19 cellular contexts compared by ENCODE assay signal in the genomic region with DNA sequence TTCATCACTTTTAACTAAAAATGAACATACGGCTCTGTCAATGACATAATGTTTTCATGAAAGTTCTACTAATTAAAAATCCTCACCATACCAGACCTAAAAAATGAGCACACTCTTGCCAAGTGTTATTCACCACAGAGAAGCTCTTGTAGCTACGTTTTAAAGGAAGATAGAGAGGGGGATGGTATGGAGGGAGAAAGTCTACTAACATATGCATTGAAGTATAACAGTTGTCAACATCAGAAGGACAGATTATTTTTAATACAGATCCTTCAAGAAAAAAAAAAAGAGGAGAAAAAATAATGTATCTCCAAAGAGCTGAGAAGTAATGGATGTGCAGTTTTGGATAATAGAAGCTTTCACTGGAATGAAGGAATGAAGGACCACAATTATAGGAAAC. TPM values are rescaled to one million over a fixed set of nuclear protein-coding genes. Genes with fewer than 3 reads are reported as not detected.
A peak's percentile ranks its signal among the peaks of the same experiment; 100 is the strongest.
DNase-seq lines count a peak whose midpoint lies in the region; FAIRE-seq and TF ChIP-seq lines count a peak whose summit lies in the region.
"Had no signal": no experiment of that assay in that cellular context is flagged by ENCODE, and none has a peak within 500 bp of the region (broad histone marks: within the 10 kb centered on the region; RNA-seq: fewer than 3 reads in every experiment).

No MANE protein-coding gene starts in this region.

- no peaks in the 10 kb centered on the region for H3K79me2 ChIP-seq in astrocyte (ENCODE audit: insufficient read depth, low read length)
- H3K79me2 ChIP-seq in neural cell (replicated peaks; ENCODE audit: insufficient read depth, low read length) = peaks cover 54% of the 10 kb centered on the region

- no peak overlapping the region for H3K27ac ChIP-seq in astrocyte (ENCODE audit: low read depth, low read length)
- no peak overlapping the region for H3K27ac ChIP-seq in neural cell (ENCODE audit: low read length)
- peak overlapping the region; percentile 25 for H3K27ac ChIP-seq in temporal lobe (ENCODE audit: low read depth, low read length)

- no peaks in the 10 kb centered on the region for H3K9me2 ChIP-seq in neural cell (ENCODE audit: insufficient read depth, low read length)

- H4K20me1 ChIP-seq in astrocyte (ENCODE audit: insufficient read depth, low read length) (no peaks in the 10 kb centered on the region), neural cell (ENCODE audit: insufficient read depth) (no peaks in the 10 kb centered on the region)

- peak overlapping the region; percentile 95 for H3K4me2 ChIP-seq in astrocyte (ENCODE audit: low read length)
- H3K4me2 ChIP-seq in neural cell (ENCODE audit: low read length) = peak overlapping the region; percentile 76

- no peak for TF ChIP-seq RAD21 in neural cell (conservative IDR thresholded peaks at IDR 0.05)

- no peak for TF ChIP-seq CTCF in astrocyte (IDR thresholded peaks at IDR 0.05; ENCODE audit: insufficient read depth, low read depth, low read length)
- TF ChIP-seq CTCF in endothelial cell (IDR thresholded peaks at IDR 0.05; ENCODE audit: unreplicated experiment) = no peak
- TF ChIP-seq CTCF in neural cell (IDR thresholded peaks at IDR 0.05; ENCODE audit: poor library complexity, severe bottlenecking) = no peak

- H3K4me1 ChIP-seq in astrocyte (ENCODE audit: insufficient read depth, low read length) = peaks cover 3% of the 10 kb centered on the region

- FAIRE-seq in astrocyte (lab: Jason Lieb, UNC) = no peak

- H3K36me3 ChIP-seq in astrocyte (ENCODE audit: insufficient read depth, low read length) (no peaks in the 10 kb centered on the region), neural cell (ENCODE audit: insufficient read depth, low read length) (no peaks in the 10 kb centered on the region)

- H3K9ac ChIP-seq in astrocyte (ENCODE audit: low read length) = no peak overlapping the region
- H3K9ac ChIP-seq in neural cell (ENCODE audit: low read length) = peak overlapping the region; percentile 59

- no peaks in the 10 kb centered on the region for H3F3A ChIP-seq in neural cell (ENCODE audit: insufficient read depth, low read length, poor library complexity, severe bottlenecking)

- H3K9me3 ChIP-seq in astrocyte (ENCODE audit: insufficient read depth, low read depth, low read length) = no peaks in the 10 kb centered on the region
- no peaks in the 10 kb centered on the region for H3K9me3 ChIP-seq in neural cell (ENCODE audit: low read length)

- peak overlapping the region; percentile 71 for H3K4me3 ChIP-seq in astrocyte (ENCODE audit: insufficient read depth, low read depth, low read length)
- H3K4me3 ChIP-seq in neural cell (ENCODE audit: low read length) = peak overlapping the region; percentile 65

- H3K9me3 Mint-ChIP-seq in astrocyte (ENCODE audit: unreplicated experiment) (no peaks in the 10 kb centered on the region), endothelial cell (ENCODE audit: unreplicated experiment) (no peaks in the 10 kb centered on the region)
- H3K9me3 Mint-ChIP-seq: CD14-positive monocyte, H9 had no signal

- H3K4me3 Mint-ChIP-seq in astrocyte (ENCODE audit: unreplicated experiment) (peak overlapping the region; percentile 93), endothelial cell (ENCODE audit: unreplicated experiment) (peak overlapping the region; percentile 76)
- H3K4me3 Mint-ChIP-seq: CD14-positive monocyte had no signal

- H3K4me1 Mint-ChIP-seq in astrocyte (ENCODE audit: low read depth, unreplicated experiment) = peaks cover 10% of the 10 kb centered on the region
- H3K4me1 Mint-ChIP-seq in endothelial cell (ENCODE audit: unreplicated experiment) = peaks cover 20% of the 10 kb centered on the region
- H3K4me1 Mint-ChIP-seq: CD14-positive monocyte had no signal

- H3K27me3 Mint-ChIP-seq in astrocyte (ENCODE audit: low read depth, unreplicated experiment) (no peaks in the 10 kb centered on the region), endothelial cell (ENCODE audit: unreplicated experiment) (no peaks in the 10 kb centered on the region)

- H3K27ac Mint-ChIP-seq in astrocyte (ENCODE audit: unreplicated experiment) (no peak overlapping the region), endothelial cell (ENCODE audit: unreplicated experiment) (no peak overlapping the region)
- H3K27ac Mint-ChIP-seq: CD14-positive monocyte, H9 had no signal

- H3K27me3 ChIP-seq in astrocyte (ENCODE audit: insufficient read depth, low read length) = no peaks in the 10 kb centered on the region
- no peaks in the 10 kb centered on the region for H3K27me3 ChIP-seq in neural cell (ENCODE audit: insufficient read depth, low read depth, low read length)

- H2AFZ ChIP-seq in astrocyte (ENCODE audit: low read depth, low read length) (no peak overlapping the region), neural cell (ENCODE audit: low read depth, low read length) (no peak overlapping the region)

- TF ChIP-seq EP300 in neural cell (conservative IDR thresholded peaks at IDR 0.05; ENCODE audit: poor library complexity, severe bottlenecking) = no peak

- H3K36me3 Mint-ChIP-seq in astrocyte (ENCODE audit: low read depth, unreplicated experiment) (no peaks in the 10 kb centered on the region), endothelial cell (ENCODE audit: low read depth, unreplicated experiment) (no peaks in the 10 kb centered on the region)
- H3K36me3 Mint-ChIP-seq: CD14-positive monocyte had no signal

- no peak for DNase-seq in astrocyte (ENCODE audit: low read depth)
- no peak for DNase-seq in endothelial cell (ENCODE audit: low spot score)
- DNase-seq in NCI-H748 treated with DMSO at 0.1 percent for 48 hours (lab: John Stamatoyannopoulos, UW) = no peak
- DNase-seq in CD1c-positive myeloid dendritic cell (ENCODE audit: extremely low spot score) = no peak
- DNase-seq in GF-D8 (lab: John Stamatoyannopoulos, UW) = no peak
- no peak for DNase-seq in GOT3 (lab: John Stamatoyannopoulos, UW)
- DNase-seq: ACHN, DND-41, H9, MM.1S, NCI-H1092 treated with DMSO at 0.1 percent for 48 hours, NCI-H2081 treated with DMSO at 0.1 percent for 48 hours, NCI-H446 treated with DMSO at 0.1 percent for 48 hours, NCI-H69 had no signal

TF ChIP-seq in neural cell, 6 proteins besides CTCF, POLR2A, EP300 and RAD21:
- TF ChIP-seq MXI1 (conservative IDR thresholded peaks at IDR 0.05; ENCODE audit: poor library complexity, severe bottlenecking) (no peak), POLR2AphosphoS5 (IDR thresholded peaks at IDR 0.05) (no peak), TAF1 (IDR thresholded peaks at IDR 0.05; ENCODE audit: low read depth) (no peak), EZH2 (IDR thresholded peaks at IDR 0.05; ENCODE audit: borderline replicate concordance, insufficient read depth, low read length, poor library complexity, severe bottlenecking) (no peak), SMC3 (conservative IDR thresholded peaks at IDR 0.05; ENCODE audit: poor library complexity) (no peak)
- TF ChIP-seq, protein P1, sequence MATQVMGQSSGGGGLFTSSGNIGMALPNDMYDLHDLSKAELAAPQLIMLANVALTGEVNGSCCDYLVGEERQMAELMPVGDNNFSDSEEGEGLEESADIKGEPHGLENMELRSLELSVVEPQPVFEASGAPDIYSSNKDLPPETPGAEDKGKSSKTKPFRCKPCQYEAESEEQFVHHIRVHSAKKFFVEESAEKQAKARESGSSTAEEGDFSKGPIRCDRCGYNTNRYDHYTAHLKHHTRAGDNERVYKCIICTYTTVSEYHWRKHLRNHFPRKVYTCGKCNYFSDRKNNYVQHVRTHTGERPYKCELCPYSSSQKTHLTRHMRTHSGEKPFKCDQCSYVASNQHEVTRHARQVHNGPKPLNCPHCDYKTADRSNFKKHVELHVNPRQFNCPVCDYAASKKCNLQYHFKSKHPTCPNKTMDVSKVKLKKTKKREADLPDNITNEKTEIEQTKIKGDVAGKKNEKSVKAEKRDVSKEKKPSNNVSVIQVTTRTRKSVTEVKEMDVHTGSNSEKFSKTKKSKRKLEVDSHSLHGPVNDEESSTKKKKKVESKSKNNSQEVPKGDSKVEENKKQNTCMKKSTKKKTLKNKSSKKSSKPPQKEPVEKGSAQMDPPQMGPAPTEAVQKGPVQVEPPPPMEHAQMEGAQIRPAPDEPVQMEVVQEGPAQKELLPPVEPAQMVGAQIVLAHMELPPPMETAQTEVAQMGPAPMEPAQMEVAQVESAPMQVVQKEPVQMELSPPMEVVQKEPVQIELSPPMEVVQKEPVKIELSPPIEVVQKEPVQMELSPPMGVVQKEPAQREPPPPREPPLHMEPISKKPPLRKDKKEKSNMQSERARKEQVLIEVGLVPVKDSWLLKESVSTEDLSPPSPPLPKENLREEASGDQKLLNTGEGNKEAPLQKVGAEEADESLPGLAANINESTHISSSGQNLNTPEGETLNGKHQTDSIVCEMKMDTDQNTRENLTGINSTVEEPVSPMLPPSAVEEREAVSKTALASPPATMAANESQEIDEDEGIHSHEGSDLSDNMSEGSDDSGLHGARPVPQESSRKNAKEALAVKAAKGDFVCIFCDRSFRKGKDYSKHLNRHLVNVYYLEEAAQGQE (IDR thresholded peaks at IDR 0.05; ENCODE audit: borderline replicate concordance) = no peak

RNA-seq across cellular contexts. Expression of a gene that starts 1.5 kb away (rescaled TPM):
- total RNA-seq in astrocyte (6.4 and 6.9 TPM in 2 replicates), endothelial cell (ENCODE audit: unreplicated experiment) (15.8 TPM), temporal lobe (53.4 TPM)
- polyA plus RNA-seq in neural cell = 5.3 and 7.6 TPM in 2 replicates
- 16.3 and 17.6 TPM in 2 replicates for polyA minus RNA-seq in neural cell
- total RNA-seq: G401, LHCN-M2 had no signal
- polyA plus RNA-seq: CD14-positive monocyte had no signal
